In the genomic region with DNA sequence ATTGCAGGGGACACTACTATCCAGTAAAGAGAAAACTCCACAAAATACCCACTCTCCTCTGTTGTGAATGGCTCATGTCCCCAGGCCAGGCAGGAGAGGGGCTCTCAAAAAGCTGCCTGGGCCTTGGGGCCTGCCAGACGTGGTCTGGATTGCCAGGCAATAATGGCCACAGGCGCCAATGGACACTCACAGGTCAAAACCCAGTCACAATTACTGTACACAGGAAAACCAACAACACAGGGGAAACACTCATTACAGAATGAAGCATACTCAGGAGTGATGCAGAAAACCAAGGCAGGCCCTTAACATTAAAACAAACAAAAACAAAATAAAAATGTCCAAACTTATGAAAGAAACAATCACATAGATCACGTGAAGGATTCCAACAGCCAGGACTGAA, we compare ENCODE assay signal across 14 cellular contexts. TPM values are rescaled to one million over a fixed set of nuclear protein-coding genes. Genes with fewer than 3 reads are reported as not detected.
A peak's percentile ranks its signal among the peaks of the same experiment; 100 is the strongest.
DNase-seq lines count a peak whose midpoint lies in the region; ATAC-seq and TF ChIP-seq lines count a peak whose summit lies in the region.
"Had no signal": no experiment of that assay in that cellular context is flagged by ENCODE, and none has a peak within 500 bp of the region (broad histone marks: within the 10 kb centered on the region; RNA-seq: fewer than 3 reads in every experiment).

No MANE protein-coding gene starts in this region.

- no peak overlapping the region for H3K4me3 Mint-ChIP-seq in activated T-cell treated with anti-CD3 and anti-CD28 coated beads, Interleukin-2, amount 50 U/mL, for 24 hours
- no peak overlapping the region for H3K4me3 Mint-ChIP-seq in brain
- no peak overlapping the region for H3K4me3 Mint-ChIP-seq in nephron progenitor cell
- H3K4me3 Mint-ChIP-seq: CD4-positive, alpha-beta T cell had no signal

- no peak for DNase-seq in activated T-cell treated with anti-CD3 and anti-CD28 coated beads, Interleukin-2, amount 50 U/mL, for 24 hours
- no peak for DNase-seq in activated T-cell treated with anti-CD3 and anti-CD28 coated beads, Interleukin-2, amount 50 U/mL, for 1 hour
- DNase-seq in islet precursor cell (peak; percentile 72), nephron progenitor cell (no peak), GM03348 (ENCODE audit: low spot score) (no peak), hepatic stellate cell (ENCODE audit: low spot score) (no peak)
- DNase-seq: ACHN; C1 segment of cervical spinal cord; Calu3; CD4-positive, alpha-beta T cell; DMS 273 treated with DMSO at 0.1 percent for 48 hours had no signal

- H3K27me3 Mint-ChIP-seq in activated T-cell treated with anti-CD3 and anti-CD28 coated beads, Interleukin-2, amount 50 U/mL, for 24 hours, result no peaks in the 10 kb centered on the region
- H3K27me3 Mint-ChIP-seq in brain (peaks cover 5% of the 10 kb centered on the region), nephron progenitor cell (ENCODE audit: low read depth, poor library complexity) (peaks cover 18% of the 10 kb centered on the region)
- H3K27me3 Mint-ChIP-seq: CD4-positive, alpha-beta T cell had no signal

- no peaks in the 10 kb centered on the region for H3K4me1 Mint-ChIP-seq in activated T-cell treated with anti-CD3 and anti-CD28 coated beads, Interleukin-2, amount 50 U/mL, for 24 hours (ENCODE audit: low read depth)
- H3K4me1 Mint-ChIP-seq in brain (peaks cover 85% of the 10 kb centered on the region), nephron progenitor cell (peaks cover 76% of the 10 kb centered on the region)

- peak overlapping the region; percentile 7 for H3K27ac Mint-ChIP-seq in activated T-cell treated with anti-CD3 and anti-CD28 coated beads, Interleukin-2, amount 50 U/mL, for 24 hours
- H3K27ac Mint-ChIP-seq in brain, result peak overlapping the region in 4 of 5 experiments; percentile 8 to 73 (median 68)
- peak overlapping the region; percentile 75 for H3K27ac Mint-ChIP-seq in nephron progenitor cell
- H3K27ac Mint-ChIP-seq: CD4-positive, alpha-beta T cell had no signal

- ATAC-seq in HG03025 (IDR thresholded peaks at IDR 0.05; ENCODE audit: low FRiP score, unreplicated experiment), result no peak
- ATAC-seq: HCT116 had no signal

- peaks cover 19% of the 10 kb centered on the region for H3K36me3 Mint-ChIP-seq in activated T-cell treated with anti-CD3 and anti-CD28 coated beads, Interleukin-2, amount 50 U/mL, for 24 hours (ENCODE audit: low read depth)
- peaks cover 31% of the 10 kb centered on the region for H3K36me3 Mint-ChIP-seq in brain
- peaks cover 13% of the 10 kb centered on the region for H3K36me3 Mint-ChIP-seq in nephron progenitor cell (ENCODE audit: low read depth)

- no peaks in the 10 kb centered on the region for H3K9me3 Mint-ChIP-seq in activated T-cell treated with anti-CD3 and anti-CD28 coated beads, Interleukin-2, amount 50 U/mL, for 24 hours
- no peaks in the 10 kb centered on the region for H3K9me3 Mint-ChIP-seq in brain
- H3K9me3 Mint-ChIP-seq in nephron progenitor cell, result no peaks in the 10 kb centered on the region
- H3K9me3 Mint-ChIP-seq: CD4-positive, alpha-beta T cell had no signal

- TF ChIP-seq CTCF in brain (conservative IDR thresholded peaks at IDR 0.05) (no peak), nephron progenitor cell (IDR thresholded peaks at IDR 0.05) (no peak)

RNA-seq across cellular contexts. Expression of gene SREBF1, which starts 35.1 kb away (rescaled TPM):
- polyA plus RNA-seq in brain (ENCODE audit: insufficient read depth, low read depth, low replicate concordance), result 39.4 TPM

Comparison
In these comparisons a context has a peak if more than half of its experiments do, and no peak if none do; other contexts are left out.
1. H3K27ac Mint-ChIP-seq: peak in every context shown above with its lines; median percentile 75 in nephron progenitor cell; 68 in brain; 7 in activated T-cell treated with anti-CD3 and anti-CD28 coated beads, Interleukin-2, amount 50 U/mL, for 24 hours.